ENCODE assay signal across 9 cellular contexts in the genomic region with DNA sequence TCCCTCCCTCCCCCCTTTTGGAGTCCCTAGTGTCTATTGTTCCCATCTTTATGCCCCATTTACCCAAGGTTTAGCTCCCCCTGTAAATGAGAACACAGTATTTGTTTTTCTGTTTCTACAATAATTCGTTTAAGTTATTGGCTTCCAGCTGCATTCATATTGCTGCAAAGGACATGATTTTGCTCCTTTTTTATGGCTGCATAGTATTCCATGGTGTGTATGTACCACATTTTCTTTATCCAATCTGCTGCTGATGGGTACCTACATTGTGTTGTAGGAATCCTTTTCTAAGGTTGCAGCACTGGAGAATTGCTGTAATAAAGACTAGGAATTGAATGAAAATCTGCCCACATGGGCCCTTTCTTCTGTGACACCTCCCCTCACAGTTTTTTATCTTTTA. TPM values are rescaled to one million over a fixed set of nuclear protein-coding genes. Genes with fewer than 3 reads are reported as not detected.
"Had no signal": no experiment of that assay in that cellular context is flagged by ENCODE, and none has a peak within 500 bp of the region (broad histone marks: within the 10 kb centered on the region; RNA-seq: fewer than 3 reads in every experiment).

No MANE protein-coding gene starts in this region.

- DNase-seq: H9, HCEC 1CT, HFFc6 had no signal

- H3K4me3 ChIP-seq: GM23338 had no signal

- FAIRE-seq: H1, H54, HepG2 had no signal

- H3K27ac ChIP-seq: HL-60 had no signal

- H3K4me2 ChIP-seq: GM23338 had no signal

- ATAC-seq: GM23338, HepG2 had no signal

- H2AFZ ChIP-seq: GM23338 had no signal

RNA-seq across cellular contexts. Expression of gene NBPF4, which starts 50.5 kb away (rescaled TPM):
- total RNA-seq: GM23338, H1, H9, HepG2, HFFc6, HT1080 had no signal
- polyA plus RNA-seq: GM23338, H1, HepG2 had no signal
